ENCODE assay signal across 22 cellular contexts in genomic region chr10:113631680-113632079, GRCh38. TPM values are rescaled to one million over a fixed set of nuclear protein-coding genes. Genes with fewer than 3 reads are reported as not detected.
A peak's percentile ranks its signal among the peaks of the same experiment; 100 is the strongest.
DNase-seq lines count a peak whose midpoint lies in the region; ATAC-seq and TF ChIP-seq lines count a peak whose summit lies in the region.
"Had no signal": no experiment of that assay in that cellular context is flagged by ENCODE, and none has a peak within 500 bp of the region (broad histone marks: within the 10 kb centered on the region; RNA-seq: fewer than 3 reads in every experiment).

No MANE protein-coding gene starts in this region.

- 29 to 42% (median 36%) methylated on average over 5 of the region's 5 CpGs for WGBS in heart left ventricle, 4 donors
- 36 to 40% methylated on average over 5 of the region's 5 CpGs for WGBS in heart right ventricle, 2 donors

- H3K36me3 Mint-ChIP-seq in neural progenitor cell (peaks cover 1% of the 10 kb centered on the region), type B pancreatic cell (no peaks in the 10 kb centered on the region)
- H3K36me3 Mint-ChIP-seq: CD14-positive monocyte had no signal

- intact Hi-C loops in heart left ventricle (cut with DNase I) (no loop called here), heart right ventricle (cut with DNase I) (no loop called here)

- H3K9me3 ChIP-seq in heart left ventricle (no peaks in the 10 kb centered on the region), heart right ventricle (no peaks in the 10 kb centered on the region), neural progenitor cell (ENCODE audit: low read depth) (no peaks in the 10 kb centered on the region)
- H3K9me3 ChIP-seq: A549 had no signal

- no peaks in the 10 kb centered on the region for H3K79me2 ChIP-seq in neural progenitor cell (ENCODE audit: low read depth)

- H3K4me3 ChIP-seq in heart left ventricle: no peak overlapping the region
- no peak overlapping the region for H3K4me3 ChIP-seq in heart right ventricle
- H3K4me3 ChIP-seq in neural progenitor cell: no peak overlapping the region
- no peak overlapping the region for H3K4me3 ChIP-seq in brain microvascular endothelial cell (ENCODE audit: low read depth, low read length)
- H3K4me3 ChIP-seq: A549, GM12878 had no signal

- no peak for ATAC-seq in heart left ventricle
- ATAC-seq in heart right ventricle: no peak
- ATAC-seq: A549, GM12878 had no signal

- peak overlapping the region; percentile 46 for H3K4me2 ChIP-seq in neural progenitor cell
- H3K4me2 ChIP-seq: A549 had no signal

- TF ChIP-seq CTCF in heart left ventricle (IDR thresholded peaks at IDR 0.05) (no peak), heart right ventricle (IDR thresholded peaks at IDR 0.05) (no peak), neural progenitor cell (IDR thresholded peaks at IDR 0.05) (no peak), type B pancreatic cell (conservative IDR thresholded peaks at IDR 0.05) (no peak), brain microvascular endothelial cell (IDR thresholded peaks at IDR 0.05; ENCODE audit: low read depth, low read length, missing control alignments) (no peak)

- H3K9ac ChIP-seq in neural progenitor cell: no peak overlapping the region

- H3F3A ChIP-seq in neural progenitor cell (ENCODE audit: low read depth): peaks cover 12% of the 10 kb centered on the region

- H2AFZ ChIP-seq in neural progenitor cell (replicated peaks): no peak overlapping the region

- DNase-seq in heart left ventricle: no peak
- no peak for DNase-seq in heart right ventricle
- peak; percentile 91 for DNase-seq in astrocyte of the hippocampus (ENCODE audit: low read depth, low spot score)
- peak; percentile 68 for DNase-seq in neural progenitor cell (ENCODE audit: low spot score)
- no peak for DNase-seq in type B pancreatic cell (ENCODE audit: extremely low spot score, unreplicated experiment)
- DNase-seq in NCI-H2029 (lab: John Stamatoyannopoulos, UW): no peak
- no peak for DNase-seq in effector CD4-positive, alpha-beta T cell
- no peak for DNase-seq in brain microvascular endothelial cell
- DNase-seq: COR-L47, DMS153, HCEC 1CT, IMR-90, Kasumi-1, NCI-H1930, NCI-H345, NCI-H526 treated with DMSO at 0.1 percent for 48 hours, RPMI8226 had no signal

- peaks cover 4% of the 10 kb centered on the region for H3K9me3 Mint-ChIP-seq in neural progenitor cell
- H3K9me3 Mint-ChIP-seq in type B pancreatic cell: peaks cover 5% of the 10 kb centered on the region

- no peak for TF ChIP-seq POLR2A in heart left ventricle (IDR thresholded peaks at IDR 0.05)

- H3K4me3 Mint-ChIP-seq in neural progenitor cell (peak overlapping the region; percentile 51), type B pancreatic cell (no peak overlapping the region)
- H3K4me3 Mint-ChIP-seq: CD14-positive monocyte had no signal

- H3K36me3 ChIP-seq in heart left ventricle (peaks cover 0 to 86% (median 15%) of the 10 kb centered on the region in 9 donors), heart right ventricle (peaks cover 0 to 77% (median 17%) of the 10 kb centered on the region in 9 donors), neural progenitor cell (no peaks in the 10 kb centered on the region), brain microvascular endothelial cell (replicated peaks) (no peaks in the 10 kb centered on the region)

- H3K27ac Mint-ChIP-seq in neural progenitor cell: peak overlapping the region; percentile 97
- H3K27ac Mint-ChIP-seq in type B pancreatic cell: peak overlapping the region; percentile 39
- H3K27ac Mint-ChIP-seq: CD14-positive monocyte had no signal

- H3K27me3 ChIP-seq in heart left ventricle (peaks cover 0 to 2% (median 0%) of the 10 kb centered on the region in 9 donors), heart right ventricle (no peaks in the 10 kb centered on the region), neural progenitor cell (no peaks in the 10 kb centered on the region), brain microvascular endothelial cell (replicated peaks) (no peaks in the 10 kb centered on the region)

- H3K27me3 Mint-ChIP-seq in neural progenitor cell (ENCODE audit: insufficient read depth, low read depth) (peaks cover 4% of the 10 kb centered on the region), type B pancreatic cell (no peaks in the 10 kb centered on the region)

- in situ Hi-C loops in brain microvascular endothelial cell (cut with HindIII; ENCODE audit: low pct_ligation_motif_present, low sequenced_read_pairs): no loop called here

- H3K27ac ChIP-seq in heart left ventricle (peak overlapping the region in 7 of 12 donors; percentile 1 to 92 (median 15)), heart right ventricle (peak overlapping the region in 5 of 10 donors; percentile 0 to 91 (median 32)), neural progenitor cell (peak overlapping the region; percentile 46), brain microvascular endothelial cell (no peak overlapping the region)
- H3K27ac ChIP-seq: A549 had no signal

- H3K4me1 ChIP-seq in heart left ventricle: peaks cover 0 to 72% (median 15%) of the 10 kb centered on the region in 12 donors
- peaks cover 0 to 80% (median 38%) of the 10 kb centered on the region in 9 donors for H3K4me1 ChIP-seq in heart right ventricle
- peaks cover 35% of the 10 kb centered on the region for H3K4me1 ChIP-seq in neural progenitor cell
- H3K4me1 ChIP-seq: A549 had no signal

- H3K4me1 Mint-ChIP-seq in neural progenitor cell (peaks cover 28% of the 10 kb centered on the region), type B pancreatic cell (ENCODE audit: unreplicated experiment) (peaks cover 15% of the 10 kb centered on the region)
- H3K4me1 Mint-ChIP-seq: CD14-positive monocyte had no signal

- no peaks in the 10 kb centered on the region for H4K20me1 ChIP-seq in neural progenitor cell (ENCODE audit: low read depth)

RNA-seq across cellular contexts. Expression of gene NRAP, which starts 32.2 kb away (rescaled TPM):
- total RNA-seq in heart left ventricle: 1,000 to 10,000 TPM in 6 of 9 donors, 100 to 1,000 TPM in 3; 651 to 2,789 (median 1,196) TPM
- 100 to 1,000 TPM; 278 to 301 TPM for polyA plus RNA-seq in heart left ventricle
- total RNA-seq in heart right ventricle: 1,000 to 10,000 TPM in 6 of 10 donors, 100 to 1,000 TPM in 4; 633 to 1,999 (median 1,413) TPM
- polyA plus RNA-seq in heart right ventricle: 100 to 1,000 TPM; 168 to 226 TPM
- total RNA-seq in neural progenitor cell (ENCODE audit: low replicate concordance): not detected in 2 replicates
- total RNA-seq in type B pancreatic cell (ENCODE audit: low replicate concordance): 0.05 TPM in 1 of 2 replicates, not detected in the other
- total RNA-seq: G401, GM12878, IMR-90, OCI-LY7 had no signal
- polyA plus RNA-seq: A549, CD14-positive monocyte, GM12878, IMR-90 had no signal

RNA-seq across cellular contexts. Expression of gene CASP7, which starts 48.0 kb away (rescaled TPM):
- 10 to 100 TPM in 5 of 9 donors, 1 to 10 TPM in 4; 5.5 to 32.7 (median 10.4) TPM for total RNA-seq in heart left ventricle
- polyA plus RNA-seq in heart left ventricle: 10 to 100 TPM in 1 of 2 donors, 1 to 10 TPM in 1; 4.8 to 18.8 TPM
- total RNA-seq in heart right ventricle: 10 to 100 TPM in 4 of 10 donors, 1 to 10 TPM in 6; 5.7 to 22.3 (median 7.8) TPM
- 10 to 100 TPM in 1 of 2 donors, 1 to 10 TPM in 1; 5.6 to 12.2 TPM for polyA plus RNA-seq in heart right ventricle
- total RNA-seq in neural progenitor cell (ENCODE audit: low replicate concordance): 17.8 and 18.9 TPM in 2 replicates
- 27.5 and 37.8 TPM in 2 replicates for total RNA-seq in type B pancreatic cell (ENCODE audit: low replicate concordance)

Comparison
In these comparisons a context has a peak if more than half of its experiments do, and no peak if none do; other contexts are left out.
1. DNase-seq: peak in astrocyte of the hippocampus (single experiment) and neural progenitor cell (single experiment); none in heart left ventricle (0 of 5), heart right ventricle (0 of 2), type B pancreatic cell (single experiment), NCI-H2029 (single experiment), effector CD4-positive, alpha-beta T cell (single experiment) and brain microvascular endothelial cell (single experiment).
2. RNA of gene NRAP, which starts 32.2 kb away (total RNA-seq): 633 to 1,999 TPM in heart right ventricle and 651 to 2,789 TPM in heart left ventricle; 0.05 TPM in type B pancreatic cell and not detected in neural progenitor cell; every median in the first group is over 100 times any median in the second.